Comparison of ENCODE assay signal across 8 cellular contexts in genomic region chr12:111766608-111767361, GRCh38. TPM values are rescaled to one million over a fixed set of nuclear protein-coding genes. Genes with fewer than 3 reads are reported as not detected.
DNase-seq lines count a peak whose midpoint lies in the region; ATAC-seq and TF ChIP-seq lines count a peak whose summit lies in the region.

TSS of gene ALDH2 (plus strand) at chr12:111766933. CDS start at chr12:111766983, 50 bp downstream.

- H3K9me2 ChIP-seq in GM23248 (ENCODE audit: insufficient read depth) = no peaks in the 10 kb centered on the region

- H3K27me3 Mint-ChIP-seq in activated naive CD4-positive, alpha-beta T cell treated with anti-CD3 and anti-CD28 coated beads, Interleukin-2, amount 10 ng/mL, durations not matched to agents 7 days and 5 days = peaks cover 89% of the 10 kb centered on the region
- H3K27me3 Mint-ChIP-seq in neural progenitor cell (ENCODE audit: insufficient read depth, low read depth) = peaks cover 15% of the 10 kb centered on the region

- H3K27me3 ChIP-seq in GM23248 (replicated peaks; ENCODE audit: insufficient read depth) (no peaks in the 10 kb centered on the region; the same call in 1 of the 2 replicates), gastroesophageal sphincter (no peaks in the 10 kb centered on the region), neural progenitor cell (no peaks in the 10 kb centered on the region), upper lobe of left lung (no peaks in the 10 kb centered on the region)

- H3K27ac ChIP-seq in GM23248 = no peak within 1 kb of the TSS
- H3K27ac ChIP-seq in gastroesophageal sphincter = peak within 1 kb of the TSS; percentile 40 to 95 (median 89)
- H3K27ac ChIP-seq in neural progenitor cell = no peak within 1 kb of the TSS
- peak within 1 kb of the TSS; percentile 87 to 96 (median 94) for H3K27ac ChIP-seq in upper lobe of left lung

- H3F3A ChIP-seq in GM23248 (ENCODE audit: insufficient read depth) (no peaks in the 10 kb centered on the region), neural progenitor cell (ENCODE audit: low read depth) (peaks cover 20% of the 10 kb centered on the region)

- peaks cover 3% of the 10 kb centered on the region for H3K36me3 Mint-ChIP-seq in activated naive CD4-positive, alpha-beta T cell treated with anti-CD3 and anti-CD28 coated beads, Interleukin-2, amount 10 ng/mL, durations not matched to agents 7 days and 5 days
- peaks cover 3% of the 10 kb centered on the region for H3K36me3 Mint-ChIP-seq in neural progenitor cell

- TF ChIP-seq EP300 in gastroesophageal sphincter (IDR thresholded peaks at IDR 0.05) (no peak), upper lobe of left lung (IDR thresholded peaks at IDR 0.05) (peak in 1 of 4 donors; percentile 28)

- H3K9ac ChIP-seq in GM23248 = peak within 1 kb of the TSS; percentile 73
- H3K9ac ChIP-seq in neural progenitor cell = peak within 1 kb of the TSS; percentile 5

- H3K4me1 Mint-ChIP-seq in activated naive CD4-positive, alpha-beta T cell treated with anti-CD3 and anti-CD28 coated beads, Interleukin-2, amount 10 ng/mL, durations not matched to agents 7 days and 5 days = peaks cover 11% of the 10 kb centered on the region
- peaks cover 32% of the 10 kb centered on the region for H3K4me1 Mint-ChIP-seq in neural progenitor cell

- H3K27ac Mint-ChIP-seq in activated naive CD4-positive, alpha-beta T cell treated with anti-CD3 and anti-CD28 coated beads, Interleukin-2, amount 10 ng/mL, durations not matched to agents 7 days and 5 days = no peak within 1 kb of the TSS
- H3K27ac Mint-ChIP-seq in neural progenitor cell = peak within 1 kb of the TSS; percentile 87

- H3K4me1 ChIP-seq in GM23248 (ENCODE audit: insufficient read depth) (no peaks in the 10 kb centered on the region), gastroesophageal sphincter (peaks cover 0 to 50% (median 14%) of the 10 kb centered on the region in 3 donors), neural progenitor cell (peaks cover 22% of the 10 kb centered on the region), upper lobe of left lung (peaks cover 41 to 54% (median 45%) of the 10 kb centered on the region in 4 donors)

- TF ChIP-seq CTCF in gastroesophageal sphincter (IDR thresholded peaks at IDR 0.05) = peak in 2 of 4 experiments; percentile 10 to 48
- TF ChIP-seq CTCF in neural progenitor cell (IDR thresholded peaks at IDR 0.05) = peak; percentile 15
- TF ChIP-seq CTCF in upper lobe of left lung (IDR thresholded peaks at IDR 0.05) = peak in 4 of 6 experiments; percentile 16 to 45 (median 24)

- 0 to 2% methylated on average over 39 to 62 of the region's 73 CpGs for WGBS in GM23248 (ENCODE audit: low coverage in 1 of 2, low lambda C conversion rate in 2 of 2, missing lambda C conversion rate in 2 of 2), 2 experiments
- 5% methylated on average over 3 of the region's 73 CpGs; no CpG with 5 or more reads in 1 of the 2 donors for WGBS in gastroesophageal sphincter (ENCODE audit: low coverage in 1 of 2), 2 donors
- 2 to 4% methylated on average over 22 to 52 of the region's 73 CpGs for WGBS in upper lobe of left lung, 2 donors

- ATAC-seq in gastroesophageal sphincter (peak; percentile 97), upper lobe of left lung (ENCODE audit: low FRiP score in 2 of 2) (peak; percentile 91 to 98), GM21360 (IDR thresholded peaks at IDR 0.05; ENCODE audit: unreplicated experiment) (no peak)

- no peaks in the 10 kb centered on the region for H3K9me3 Mint-ChIP-seq in activated naive CD4-positive, alpha-beta T cell treated with anti-CD3 and anti-CD28 coated beads, Interleukin-2, amount 10 ng/mL, durations not matched to agents 7 days and 5 days
- no peaks in the 10 kb centered on the region for H3K9me3 Mint-ChIP-seq in neural progenitor cell

- peak within 1 kb of the TSS; percentile 93 for H2AFZ ChIP-seq in GM23248
- H2AFZ ChIP-seq in neural progenitor cell (replicated peaks) = peak within 1 kb of the TSS; percentile 48

- H4K20me1 ChIP-seq in GM23248 (ENCODE audit: insufficient read depth) = no peaks in the 10 kb centered on the region
- peaks cover 19% of the 10 kb centered on the region for H4K20me1 ChIP-seq in neural progenitor cell (ENCODE audit: low read depth)

- no peaks in the 10 kb centered on the region for H3K79me2 ChIP-seq in GM23248 (ENCODE audit: insufficient read depth)
- H3K79me2 ChIP-seq in neural progenitor cell (ENCODE audit: low read depth) = peaks cover 42% of the 10 kb centered on the region

- H3K36me3 ChIP-seq in GM23248 (ENCODE audit: low read depth) (no peaks in the 10 kb centered on the region), gastroesophageal sphincter (no peaks in the 10 kb centered on the region), neural progenitor cell (no peaks in the 10 kb centered on the region), upper lobe of left lung (peaks cover 0 to 12% (median 1%) of the 10 kb centered on the region in 4 donors)

- H3K9me3 ChIP-seq in GM23248 (ENCODE audit: low read depth) = no peaks in the 10 kb centered on the region
- H3K9me3 ChIP-seq in gastroesophageal sphincter = no peaks in the 10 kb centered on the region
- no peaks in the 10 kb centered on the region for H3K9me3 ChIP-seq in neural progenitor cell (ENCODE audit: low read depth)
- H3K9me3 ChIP-seq in upper lobe of left lung = no peaks in the 10 kb centered on the region

- in situ Hi-C loops in GM23248 (cut with MboI) = no loop called here

- peak within 1 kb of the TSS; percentile 69 for H3K4me3 Mint-ChIP-seq in activated naive CD4-positive, alpha-beta T cell treated with anti-CD3 and anti-CD28 coated beads, Interleukin-2, amount 10 ng/mL, durations not matched to agents 7 days and 5 days
- H3K4me3 Mint-ChIP-seq in neural progenitor cell = peak within 1 kb of the TSS; percentile 96

- TF ChIP-seq POLR2A in gastroesophageal sphincter (IDR thresholded peaks at IDR 0.05) (peak; percentile 94), upper lobe of left lung (IDR thresholded peaks at IDR 0.05) (peak in 3 of 4 donors; percentile 84 to 97 (median 93))

- CTCF ChIA-PET in activated naive CD4-positive, alpha-beta T cell treated with anti-CD3 and anti-CD28 coated beads, Interleukin-2, amount 10 ng/mL, durations not matched to agents 7 days and 5 days (lab: Charles Lee) = no interaction called here

- H3K4me2 ChIP-seq in GM23248 (ENCODE audit: unreplicated experiment) (peak within 1 kb of the TSS; percentile 88), neural progenitor cell (peak within 1 kb of the TSS; percentile 87)

- H3K4me3 ChIP-seq in GM23248 = peak within 1 kb of the TSS; percentile 75
- peak within 1 kb of the TSS; percentile 47 to 76 for H3K4me3 ChIP-seq in gastroesophageal sphincter
- H3K4me3 ChIP-seq in neural progenitor cell = peak within 1 kb of the TSS; percentile 64
- H3K4me3 ChIP-seq in upper lobe of left lung = peak within 1 kb of the TSS; percentile 77 to 89 (median 79)

- DNase-seq in COR-L47 (lab: John Stamatoyannopoulos, UW) (peak; percentile 33), GM23248 (peak; percentile 61), NCI-H526 treated with DMSO at 0.1 percent for 48 hours (lab: John Stamatoyannopoulos, UW) (peak; percentile 54), neural progenitor cell (ENCODE audit: low spot score) (peak; percentile 94), upper lobe of left lung (peak; percentile 88 to 95)
- DNase-seq in activated naive CD4-positive, alpha-beta T cell treated with anti-CD3 and anti-CD28 coated beads, Interleukin-2, amount 10 ng/mL, durations not matched to agents 7 days and 5 days = peak; percentile 56

RNA-seq across cellular contexts. Expression of gene ALDH2, which starts in this region (rescaled TPM):
- 21.7 and 22.3 TPM in 2 replicates for total RNA-seq in GM23248 (2014; rRNA removed; shearing (Covaris generic))
- 38.5 and 41.2 TPM in 2 replicates for polyA plus RNA-seq in GM23248 (2016; fragmentation: Nextera tagmentation; extraction: Ambion mirVana)
- total RNA-seq in gastroesophageal sphincter (100 to 1,000 TPM; 197 to 245 (median 209) TPM), neural progenitor cell (ENCODE audit: low replicate concordance) (60.0 and 107 TPM in 2 replicates), upper lobe of left lung (100 to 1,000 TPM; 138 to 573 (median 265) TPM)

Comparison
In these comparisons a context has a peak if more than half of its experiments do, and no peak if none do; other contexts are left out.
1. DNase-seq: peak in every context shown above with its lines; median percentile 94 in neural progenitor cell; 92 in upper lobe of left lung; 61 in GM23248; 56 in activated naive CD4-positive, alpha-beta T cell treated with anti-CD3 and anti-CD28 coated beads, Interleukin-2, amount 10 ng/mL, durations not matched to agents 7 days and 5 days; 54 in NCI-H526 treated with DMSO at 0.1 percent for 48 hours; 33 in COR-L47.
2. H3K27ac ChIP-seq: peak in gastroesophageal sphincter (4 of 4) and upper lobe of left lung (4 of 4); none in GM23248 (single experiment) and neural progenitor cell (single experiment).
3. Peak in every context shown above with its lines, with median percentiles within 50 percentile points of each other: H3K4me3 ChIP-seq.